In genomic region chr15:74384566-74385441, GRCh38 we compare ENCODE assay signal across 1 cellular context.
TF ChIP-seq lines count a peak whose summit lies in the region.

No MANE protein-coding gene starts in this region.

TF ChIP-seq in GM12878, 131 proteins besides CTCF, POLR2A, EP300 and RAD21 (continued from another document and continues in another):
- TF ChIP-seq, protein P1, sequence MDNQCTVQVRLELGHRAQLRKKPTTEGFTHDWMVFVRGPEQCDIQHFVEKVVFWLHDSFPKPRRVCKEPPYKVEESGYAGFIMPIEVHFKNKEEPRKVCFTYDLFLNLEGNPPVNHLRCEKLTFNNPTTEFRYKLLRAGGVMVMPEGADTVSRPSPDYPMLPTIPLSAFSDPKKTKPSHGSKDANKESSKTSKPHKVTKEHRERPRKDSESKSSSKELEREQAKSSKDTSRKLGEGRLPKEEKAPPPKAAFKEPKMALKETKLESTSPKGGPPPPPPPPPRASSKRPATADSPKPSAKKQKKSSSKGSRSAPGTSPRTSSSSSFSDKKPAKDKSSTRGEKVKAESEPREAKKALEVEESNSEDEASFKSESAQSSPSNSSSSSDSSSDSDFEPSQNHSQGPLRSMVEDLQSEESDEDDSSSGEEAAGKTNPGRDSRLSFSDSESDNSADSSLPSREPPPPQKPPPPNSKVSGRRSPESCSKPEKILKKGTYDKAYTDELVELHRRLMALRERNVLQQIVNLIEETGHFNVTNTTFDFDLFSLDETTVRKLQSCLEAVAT (IDR thresholded peaks at IDR 0.05) = no peak; the same call in 1 of the 2 replicates
- 0 out of 2 replicates have a peak, but pooled peaks have one; percentile 41 for TF ChIP-seq IRF4 (IDR thresholded peaks at IDR 0.05; ENCODE audit: low read depth, low read length)
- peak; percentile 90 for TF ChIP-seq MEF2B (IDR thresholded peaks at IDR 0.05; ENCODE audit: partially characterized antibody, poor library complexity, severe bottlenecking)
- TF ChIP-seq, protein P2, sequence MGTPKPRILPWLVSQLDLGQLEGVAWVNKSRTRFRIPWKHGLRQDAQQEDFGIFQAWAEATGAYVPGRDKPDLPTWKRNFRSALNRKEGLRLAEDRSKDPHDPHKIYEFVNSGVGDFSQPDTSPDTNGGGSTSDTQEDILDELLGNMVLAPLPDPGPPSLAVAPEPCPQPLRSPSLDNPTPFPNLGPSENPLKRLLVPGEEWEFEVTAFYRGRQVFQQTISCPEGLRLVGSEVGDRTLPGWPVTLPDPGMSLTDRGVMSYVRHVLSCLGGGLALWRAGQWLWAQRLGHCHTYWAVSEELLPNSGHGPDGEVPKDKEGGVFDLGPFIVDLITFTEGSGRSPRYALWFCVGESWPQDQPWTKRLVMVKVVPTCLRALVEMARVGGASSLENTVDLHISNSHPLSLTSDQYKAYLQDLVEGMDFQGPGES (IDR thresholded peaks at IDR 0.05) = no peak
- no peak for TF ChIP-seq TARDBP (IDR thresholded peaks at IDR 0.05; ENCODE audit: borderline replicate concordance)
- TF ChIP-seq SKIL (IDR thresholded peaks at IDR 0.05; ENCODE audit: low read depth, poor library complexity, severe bottlenecking) = peak; percentile 74
- no peak for TF ChIP-seq HSF1 (IDR thresholded peaks at IDR 0.05; ENCODE audit: low read depth, low read length)
- peak; percentile 84 for TF ChIP-seq ZBED1 (IDR thresholded peaks at IDR 0.05; ENCODE audit: borderline replicate concordance)
- TF ChIP-seq, protein P3, sequence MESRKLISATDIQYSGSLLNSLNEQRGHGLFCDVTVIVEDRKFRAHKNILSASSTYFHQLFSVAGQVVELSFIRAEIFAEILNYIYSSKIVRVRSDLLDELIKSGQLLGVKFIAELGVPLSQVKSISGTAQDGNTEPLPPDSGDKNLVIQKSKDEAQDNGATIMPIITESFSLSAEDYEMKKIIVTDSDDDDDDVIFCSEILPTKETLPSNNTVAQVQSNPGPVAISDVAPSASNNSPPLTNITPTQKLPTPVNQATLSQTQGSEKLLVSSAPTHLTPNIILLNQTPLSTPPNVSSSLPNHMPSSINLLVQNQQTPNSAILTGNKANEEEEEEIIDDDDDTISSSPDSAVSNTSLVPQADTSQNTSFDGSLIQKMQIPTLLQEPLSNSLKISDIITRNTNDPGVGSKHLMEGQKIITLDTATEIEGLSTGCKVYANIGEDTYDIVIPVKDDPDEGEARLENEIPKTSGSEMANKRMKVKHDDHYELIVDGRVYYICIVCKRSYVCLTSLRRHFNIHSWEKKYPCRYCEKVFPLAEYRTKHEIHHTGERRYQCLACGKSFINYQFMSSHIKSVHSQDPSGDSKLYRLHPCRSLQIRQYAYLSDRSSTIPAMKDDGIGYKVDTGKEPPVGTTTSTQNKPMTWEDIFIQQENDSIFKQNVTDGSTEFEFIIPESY (IDR thresholded peaks at IDR 0.05) = no peak
- TF ChIP-seq PKNOX1 (IDR thresholded peaks at IDR 0.05) = 0 out of 2 replicates have a peak, but pooled peaks have one; percentile 8
- TF ChIP-seq, protein P4, sequence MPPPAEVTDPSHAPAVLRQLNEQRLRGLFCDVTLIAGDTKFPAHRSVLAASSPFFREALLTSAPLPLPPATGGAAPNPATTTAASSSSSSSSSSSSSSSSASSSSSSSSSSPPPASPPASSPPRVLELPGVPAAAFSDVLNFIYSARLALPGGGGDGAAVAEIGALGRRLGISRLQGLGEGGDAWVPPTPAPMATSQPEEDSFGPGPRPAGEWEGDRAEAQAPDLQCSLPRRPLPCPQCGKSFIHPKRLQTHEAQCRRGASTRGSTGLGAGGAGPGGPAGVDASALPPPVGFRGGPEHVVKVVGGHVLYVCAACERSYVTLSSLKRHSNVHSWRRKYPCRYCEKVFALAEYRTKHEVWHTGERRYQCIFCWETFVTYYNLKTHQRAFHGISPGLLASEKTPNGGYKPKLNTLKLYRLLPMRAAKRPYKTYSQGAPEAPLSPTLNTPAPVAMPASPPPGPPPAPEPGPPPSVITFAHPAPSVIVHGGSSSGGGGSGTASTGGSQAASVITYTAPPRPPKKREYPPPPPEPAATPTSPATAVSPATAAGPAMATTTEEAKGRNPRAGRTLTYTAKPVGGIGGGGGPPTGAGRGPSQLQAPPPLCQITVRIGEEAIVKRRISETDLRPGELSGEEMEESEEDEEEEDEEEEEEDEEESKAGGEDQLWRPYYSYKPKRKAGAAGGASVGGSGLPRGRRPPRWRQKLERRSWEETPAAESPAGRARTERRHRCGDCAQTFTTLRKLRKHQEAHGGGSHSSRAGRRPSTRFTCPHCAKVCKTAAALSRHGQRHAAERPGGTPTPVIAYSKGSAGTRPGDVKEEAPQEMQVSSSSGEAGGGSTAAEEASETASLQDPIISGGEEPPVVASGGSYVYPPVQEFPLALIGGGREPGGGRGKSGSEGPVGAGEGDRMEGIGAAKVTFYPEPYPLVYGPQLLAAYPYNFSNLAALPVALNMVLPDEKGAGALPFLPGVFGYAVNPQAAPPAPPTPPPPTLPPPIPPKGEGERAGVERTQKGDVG (CRISPR knock-in tag; IDR thresholded peaks at IDR 0.05) = no peak
- TF ChIP-seq, protein P5, sequence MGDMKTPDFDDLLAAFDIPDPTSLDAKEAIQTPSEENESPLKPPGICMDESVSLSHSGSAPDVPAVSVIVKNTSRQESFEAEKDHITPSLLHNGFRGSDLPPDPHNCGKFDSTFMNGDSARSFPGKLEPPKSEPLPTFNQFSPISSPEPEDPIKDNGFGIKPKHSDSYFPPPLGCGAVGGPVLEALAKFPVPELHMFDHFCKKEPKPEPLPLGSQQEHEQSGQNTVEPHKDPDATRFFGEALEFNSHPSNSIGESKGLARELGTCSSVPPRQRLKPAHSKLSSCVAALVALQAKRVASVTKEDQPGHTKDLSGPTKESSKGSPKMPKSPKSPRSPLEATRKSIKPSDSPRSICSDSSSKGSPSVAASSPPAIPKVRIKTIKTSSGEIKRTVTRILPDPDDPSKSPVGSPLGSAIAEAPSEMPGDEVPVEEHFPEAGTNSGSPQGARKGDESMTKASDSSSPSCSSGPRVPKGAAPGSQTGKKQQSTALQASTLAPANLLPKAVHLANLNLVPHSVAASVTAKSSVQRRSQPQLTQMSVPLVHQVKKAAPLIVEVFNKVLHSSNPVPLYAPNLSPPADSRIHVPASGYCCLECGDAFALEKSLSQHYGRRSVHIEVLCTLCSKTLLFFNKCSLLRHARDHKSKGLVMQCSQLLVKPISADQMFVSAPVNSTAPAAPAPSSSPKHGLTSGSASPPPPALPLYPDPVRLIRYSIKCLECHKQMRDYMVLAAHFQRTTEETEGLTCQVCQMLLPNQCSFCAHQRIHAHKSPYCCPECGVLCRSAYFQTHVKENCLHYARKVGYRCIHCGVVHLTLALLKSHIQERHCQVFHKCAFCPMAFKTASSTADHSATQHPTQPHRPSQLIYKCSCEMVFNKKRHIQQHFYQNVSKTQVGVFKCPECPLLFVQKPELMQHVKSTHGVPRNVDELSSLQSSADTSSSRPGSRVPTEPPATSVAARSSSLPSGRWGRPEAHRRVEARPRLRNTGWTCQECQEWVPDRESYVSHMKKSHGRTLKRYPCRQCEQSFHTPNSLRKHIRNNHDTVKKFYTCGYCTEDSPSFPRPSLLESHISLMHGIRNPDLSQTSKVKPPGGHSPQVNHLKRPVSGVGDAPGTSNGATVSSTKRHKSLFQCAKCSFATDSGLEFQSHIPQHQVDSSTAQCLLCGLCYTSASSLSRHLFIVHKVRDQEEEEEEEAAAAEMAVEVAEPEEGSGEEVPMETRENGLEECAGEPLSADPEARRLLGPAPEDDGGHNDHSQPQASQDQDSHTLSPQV (IDR thresholded peaks at IDR 0.05) = no peak
- no peak for TF ChIP-seq ZSCAN29 (IDR thresholded peaks at IDR 0.05)
- peak; percentile 61 for TF ChIP-seq E2F8 (IDR thresholded peaks at IDR 0.05; ENCODE audit: low read depth, partially characterized antibody)
- peak; percentile 27; the same call in 1 of the 2 replicates for TF ChIP-seq ZNF217 (IDR thresholded peaks at IDR 0.05)
- TF ChIP-seq SRF (IDR thresholded peaks at IDR 0.05; ENCODE audit: low read depth in 2 of 2, low read length in 2 of 2) = peak in 1 of 2 experiments; percentile 85; a peak in 1 of 4 replicates
- peak; percentile 45; the same call in 1 of the 2 replicates for TF ChIP-seq JUND (IDR thresholded peaks at IDR 0.05; ENCODE audit: low read depth, low read length)
- TF ChIP-seq, protein P6, sequence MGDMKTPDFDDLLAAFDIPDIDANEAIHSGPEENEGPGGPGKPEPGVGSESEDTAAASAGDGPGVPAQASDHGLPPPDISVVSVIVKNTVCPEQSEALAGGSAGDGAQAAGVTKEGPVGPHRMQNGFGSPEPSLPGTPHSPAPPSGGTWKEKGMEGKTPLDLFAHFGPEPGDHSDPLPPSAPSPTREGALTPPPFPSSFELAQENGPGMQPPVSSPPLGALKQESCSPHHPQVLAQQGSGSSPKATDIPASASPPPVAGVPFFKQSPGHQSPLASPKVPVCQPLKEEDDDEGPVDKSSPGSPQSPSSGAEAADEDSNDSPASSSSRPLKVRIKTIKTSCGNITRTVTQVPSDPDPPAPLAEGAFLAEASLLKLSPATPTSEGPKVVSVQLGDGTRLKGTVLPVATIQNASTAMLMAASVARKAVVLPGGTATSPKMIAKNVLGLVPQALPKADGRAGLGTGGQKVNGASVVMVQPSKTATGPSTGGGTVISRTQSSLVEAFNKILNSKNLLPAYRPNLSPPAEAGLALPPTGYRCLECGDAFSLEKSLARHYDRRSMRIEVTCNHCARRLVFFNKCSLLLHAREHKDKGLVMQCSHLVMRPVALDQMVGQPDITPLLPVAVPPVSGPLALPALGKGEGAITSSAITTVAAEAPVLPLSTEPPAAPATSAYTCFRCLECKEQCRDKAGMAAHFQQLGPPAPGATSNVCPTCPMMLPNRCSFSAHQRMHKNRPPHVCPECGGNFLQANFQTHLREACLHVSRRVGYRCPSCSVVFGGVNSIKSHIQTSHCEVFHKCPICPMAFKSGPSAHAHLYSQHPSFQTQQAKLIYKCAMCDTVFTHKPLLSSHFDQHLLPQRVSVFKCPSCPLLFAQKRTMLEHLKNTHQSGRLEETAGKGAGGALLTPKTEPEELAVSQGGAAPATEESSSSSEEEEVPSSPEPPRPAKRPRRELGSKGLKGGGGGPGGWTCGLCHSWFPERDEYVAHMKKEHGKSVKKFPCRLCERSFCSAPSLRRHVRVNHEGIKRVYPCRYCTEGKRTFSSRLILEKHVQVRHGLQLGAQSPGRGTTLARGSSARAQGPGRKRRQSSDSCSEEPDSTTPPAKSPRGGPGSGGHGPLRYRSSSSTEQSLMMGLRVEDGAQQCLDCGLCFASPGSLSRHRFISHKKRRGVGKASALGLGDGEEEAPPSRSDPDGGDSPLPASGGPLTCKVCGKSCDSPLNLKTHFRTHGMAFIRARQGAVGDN (IDR thresholded peaks at IDR 0.05) = peak; percentile 95
- no peak for TF ChIP-seq ESRRA (IDR thresholded peaks at IDR 0.05; ENCODE audit: low read length)
